In genomic region chr5:86617756-86618577, GRCh38 we compare ENCODE assay signal across 8 cellular contexts. TPM values are rescaled to one million over a fixed set of nuclear protein-coding genes. Genes with fewer than 3 reads are reported as not detected.
DNase-seq lines count a peak whose midpoint lies in the region; TF ChIP-seq lines count a peak whose summit lies in the region.

Gene COX7C, plus strand, starts transcription at chr5:86617941. Its CDS starts 115 bp downstream, at chr5:86618056.

- H3K9me3 ChIP-seq in ES-I3 (ENCODE audit: control insufficient read depth, insufficient read depth, low read length), result no peaks in the 10 kb centered on the region
- no peaks in the 10 kb centered on the region; the same call in 1 of the 2 replicates for H3K9me3 ChIP-seq in HAP-1
- no peaks in the 10 kb centered on the region for H3K9me3 ChIP-seq in MM.1S (replicated peaks; ENCODE audit: insufficient read depth, low read length)

- H3K79me2 ChIP-seq in MM.1S (ENCODE audit: low read length), result peaks cover 24% of the 10 kb centered on the region

- H3K9ac ChIP-seq in ES-I3 (ENCODE audit: low read depth, low read length), result peak within 1 kb of the TSS; percentile 95
- peak within 1 kb of the TSS; percentile 91 for H3K9ac ChIP-seq in MM.1S (ENCODE audit: low read length)

- DNase-seq in HAP-1 (ENCODE audit: low spot score in 2 of 2) (peak; percentile 93), MM.1S (peak; percentile 97), SIG-M5 (lab: John Stamatoyannopoulos, UW) (peak; percentile 87), activated gamma-delta T cell (lab: John Stamatoyannopoulos, UW) (peak; percentile 29), fibroblast of the aortic adventitia (ENCODE audit: low read depth) (peak; percentile 97)

- peaks cover 9% of the 10 kb centered on the region; the same call in 1 of the 2 replicates for H3K4me1 ChIP-seq in ES-I3 (ENCODE audit: insufficient read depth, low read length)
- H3K4me1 ChIP-seq in HAP-1, result peaks cover 10% of the 10 kb centered on the region
- 0 out of 2 replicates have a peak, but pooled peaks cover 4% of the 10 kb centered on the region for H3K4me1 ChIP-seq in MM.1S (ENCODE audit: low read length)

- no peaks in the 10 kb centered on the region for H4K20me1 ChIP-seq in MM.1S (ENCODE audit: insufficient read depth, low read length)

- H2AFZ ChIP-seq in MM.1S (ENCODE audit: low read length), result peak within 1 kb of the TSS; percentile 89

- H3K27ac Mint-ChIP-seq in nephron, result peak within 1 kb of the TSS; percentile 96 to 99 (median 99)
- peak within 1 kb of the TSS; percentile 99 for H3K27ac Mint-ChIP-seq in stimulated activated naive CD8-positive, alpha-beta T cell treated with anti-CD3 and anti-CD28 coated beads, Interleukin-15, Interleukin-2, amounts not matched to agents 100 ng/mL and 50 ng/mL, for 24 hours

- peak within 1 kb of the TSS; percentile 98 for H3K4me3 ChIP-seq in HAP-1
- H3K4me3 ChIP-seq in MM.1S (ENCODE audit: low read length), result peak within 1 kb of the TSS; percentile 92
- peak within 1 kb of the TSS; percentile 99 for H3K4me3 ChIP-seq in fibroblast of the aortic adventitia (ENCODE audit: low read depth, low read length)

- peaks cover 38% of the 10 kb centered on the region for H3K36me3 Mint-ChIP-seq in nephron (ENCODE audit: low read depth)
- peaks cover 48% of the 10 kb centered on the region for H3K36me3 Mint-ChIP-seq in stimulated activated naive CD8-positive, alpha-beta T cell treated with anti-CD3 and anti-CD28 coated beads, Interleukin-15, Interleukin-2, amounts not matched to agents 100 ng/mL and 50 ng/mL, for 24 hours (ENCODE audit: low read depth)

- H3F3A ChIP-seq in MM.1S (ENCODE audit: insufficient read depth, low read length), result no peaks in the 10 kb centered on the region

- peaks cover 10% of the 10 kb centered on the region for H3K27me3 ChIP-seq in HAP-1 (ENCODE audit: low read depth)
- no peaks in the 10 kb centered on the region for H3K27me3 ChIP-seq in MM.1S (replicated peaks; ENCODE audit: insufficient read depth, low read length)

- peaks cover 13% of the 10 kb centered on the region for H3K4me1 Mint-ChIP-seq in nephron
- H3K4me1 Mint-ChIP-seq in stimulated activated naive CD8-positive, alpha-beta T cell treated with anti-CD3 and anti-CD28 coated beads, Interleukin-15, Interleukin-2, amounts not matched to agents 100 ng/mL and 50 ng/mL, for 24 hours (ENCODE audit: low read depth), result peaks cover 28% of the 10 kb centered on the region

- H3K36me3 ChIP-seq in ES-I3 (ENCODE audit: insufficient read depth, low read length), result peaks cover 14% of the 10 kb centered on the region
- peaks cover 38% of the 10 kb centered on the region for H3K36me3 ChIP-seq in HAP-1 (replicated peaks)
- H3K36me3 ChIP-seq in MM.1S (replicated peaks; ENCODE audit: insufficient read depth, low read length), result peaks cover 7% of the 10 kb centered on the region; the same call in 1 of the 2 replicates

- in situ Hi-C loops in HAP-1 (cut with MboI; ENCODE audit: low sequenced_read_pairs), result no loop called here

- TF ChIP-seq CTCF in MM.1S (IDR thresholded peaks at IDR 0.05; ENCODE audit: low read length), result no peak
- TF ChIP-seq CTCF in fibroblast of the aortic adventitia (IDR thresholded peaks at IDR 0.05; ENCODE audit: insufficient read depth, low read length), result no peak
- TF ChIP-seq CTCF in nephron (IDR thresholded peaks at IDR 0.05; ENCODE audit: unreplicated experiment in 3 of 3), result no peak

- H3K4me2 ChIP-seq in MM.1S (ENCODE audit: low read depth, low read length), result peak within 1 kb of the TSS; percentile 46

- H3K9me2 ChIP-seq in MM.1S (replicated peaks; ENCODE audit: insufficient read depth, low read length), result no peaks in the 10 kb centered on the region

- peak within 1 kb of the TSS; percentile 61 for H3K27ac ChIP-seq in MM.1S (ENCODE audit: low read length)

- H3K9me3 Mint-ChIP-seq in nephron, result peaks cover 2% of the 10 kb centered on the region
- H3K9me3 Mint-ChIP-seq in stimulated activated naive CD8-positive, alpha-beta T cell treated with anti-CD3 and anti-CD28 coated beads, Interleukin-15, Interleukin-2, amounts not matched to agents 100 ng/mL and 50 ng/mL, for 24 hours, result peaks cover 8% of the 10 kb centered on the region

- peak within 1 kb of the TSS; percentile 99 to 100 (median 100) for H3K4me3 Mint-ChIP-seq in nephron
- peak within 1 kb of the TSS; percentile 100 for H3K4me3 Mint-ChIP-seq in stimulated activated naive CD8-positive, alpha-beta T cell treated with anti-CD3 and anti-CD28 coated beads, Interleukin-15, Interleukin-2, amounts not matched to agents 100 ng/mL and 50 ng/mL, for 24 hours

- H3K27me3 Mint-ChIP-seq in nephron (ENCODE audit: low read depth), result no peaks in the 10 kb centered on the region
- H3K27me3 Mint-ChIP-seq in stimulated activated naive CD8-positive, alpha-beta T cell treated with anti-CD3 and anti-CD28 coated beads, Interleukin-15, Interleukin-2, amounts not matched to agents 100 ng/mL and 50 ng/mL, for 24 hours, result peaks cover 13% of the 10 kb centered on the region

RNA-seq across cellular contexts. Expression of gene COX7C, which starts in this region (rescaled TPM):
- total RNA-seq in fibroblast of the aortic adventitia (ENCODE audit: low replicate concordance), result 90.6 and 265 TPM in 2 replicates

Comparison
In these comparisons a context has a peak if more than half of its experiments do, and no peak if none do; other contexts are left out.
1. Peak in every context shown above with its lines: DNase-seq, H3K4me3 ChIP-seq and H3K27ac ChIP-seq.
2. DNase-seq: peak in every context shown above with its lines; median percentile 97 in MM.1S; 97 in fibroblast of the aortic adventitia; 93 in HAP-1; 87 in SIG-M5; 29 in activated gamma-delta T cell.